Comparison of ENCODE assay signal across 22 cellular contexts in the genomic region with DNA sequence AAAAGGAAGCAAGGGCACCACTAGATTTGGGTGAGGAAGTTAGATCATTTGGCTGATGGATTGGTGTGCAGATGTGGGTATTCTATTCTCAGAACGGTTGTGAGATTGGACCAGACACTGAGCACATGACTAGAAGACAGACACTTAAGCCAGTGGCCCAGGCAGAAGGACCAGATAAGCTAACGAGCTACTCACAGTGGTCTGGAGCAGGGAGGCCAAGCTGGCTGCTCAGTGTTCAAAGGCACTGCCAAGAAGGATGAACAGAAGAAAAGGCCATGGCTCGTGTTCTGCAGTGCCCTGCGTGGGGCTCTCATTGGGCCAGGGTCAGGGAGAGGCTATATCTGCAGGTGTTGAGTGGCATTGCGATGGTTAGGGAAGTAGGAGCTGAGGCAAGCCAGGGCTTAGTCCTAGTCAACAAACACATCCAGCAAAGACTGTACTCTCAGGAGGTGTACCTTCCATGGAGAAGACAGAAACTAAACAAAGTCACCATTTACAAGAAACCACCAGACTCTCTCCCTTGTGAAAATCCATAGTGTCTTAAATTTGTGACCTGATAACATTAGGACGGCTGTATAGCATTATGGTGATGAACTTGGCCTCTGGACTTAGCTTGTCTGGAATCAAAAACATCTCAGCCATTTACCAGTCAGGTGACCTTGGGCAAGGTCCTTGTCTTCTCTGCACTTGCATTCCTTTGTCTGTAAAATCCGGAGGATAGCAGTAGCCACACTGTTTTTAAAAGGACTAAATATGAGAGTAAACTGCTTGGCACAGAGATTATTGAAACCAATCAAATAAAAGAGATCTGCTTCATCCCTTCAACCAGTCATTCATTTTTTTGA.
"Had no signal": no experiment of that assay in that cellular context is flagged by ENCODE, and none has a peak within 500 bp of the region (broad histone marks: within the 10 kb centered on the region; RNA-seq: fewer than 3 reads in every experiment).

No MANE protein-coding gene starts in this region.

- ATAC-seq: left lung; naive thymus-derived CD8-positive, alpha-beta T cell; stimulated activated effector memory CD8-positive, alpha-beta T cell treated with anti-CD3 and anti-CD28 coated beads, Interleukin-12 subunit alpha, Interleukin-12 subunit beta, amount 100 ng/mL, for 72 hours; stimulated activated naive CD8-positive, alpha-beta T cell treated with anti-CD3 and anti-CD28 coated beads, Interleukin-15, Interleukin-2, amounts not matched to agents 100 U/mL and 50 U/mL, for 24 hours had no signal

- H3K27ac ChIP-seq: coronary artery, left lung, neutrophil, suprapubic skin, tibial artery, upper lobe of left lung, uterus had no signal

- DNase-seq: effector CD4-positive, alpha-beta T cell; endodermal cell; erythroblast; foreskin melanocyte; immature natural killer cell; left lung; naive thymus-derived CD8-positive, alpha-beta T cell; posterior cingulate gyrus; stimulated activated CD4-positive, alpha-beta T cell treated with anti-CD3 and anti-CD28 coated beads, Interleukin-4, amount 100 ng/mL, for 1 hour; stimulated activated CD8-positive, alpha-beta memory T cell treated with anti-CD3 and anti-CD28 coated beads, Interleukin-4, amount 100 ng/mL, for 48 hours; stimulated activated naive CD8-positive, alpha-beta T cell treated with anti-CD3 and anti-CD28 coated beads, Interleukin-15, Interleukin-2, amounts not matched to agents 100 U/mL and 50 U/mL, for 24 hours; tibial artery; upper lobe of left lung; uterus had no signal

- H3K27me3 ChIP-seq: left lung, suprapubic skin, tibial artery, upper lobe of left lung, uterus had no signal

- H3K4me1 ChIP-seq: left lung, suprapubic skin, tibial artery, upper lobe of left lung, uterus had no signal

- H3K4me3 ChIP-seq: coronary artery, left lung, lung, smooth muscle cell, suprapubic skin, tibial artery, upper lobe of left lung, uterus had no signal

- H3K36me3 ChIP-seq: left lung, neutrophil, suprapubic skin, tibial artery, upper lobe of left lung, uterus had no signal

- FAIRE-seq: endothelial cell of umbilical vein, keratinocyte had no signal

- H3K9me3 ChIP-seq: left lung, neutrophil, suprapubic skin, tibial artery, upper lobe of left lung, uterus had no signal
